Comparison of ENCODE assay signal across 9 cellular contexts in genomic region chr19:51364200-51365106, GRCh38. TPM values are rescaled to one million over a fixed set of nuclear protein-coding genes. Genes with fewer than 3 reads are reported as not detected.
DNase-seq lines count a peak whose midpoint lies in the region; ATAC-seq lines count a peak whose summit lies in the region.
"Had no signal": no experiment of that assay in that cellular context is flagged by ENCODE, and none has a peak within 500 bp of the region (broad histone marks: within the 10 kb centered on the region; RNA-seq: fewer than 3 reads in every experiment).

No MANE protein-coding gene starts in this region.

- no peak for ATAC-seq in activated T-cell treated with anti-CD3 and anti-CD28 coated beads, Interleukin-2, amount 50 U/mL, for 72 hours (replicated peaks in 1 of 2)
- ATAC-seq in activated naive CD8-positive, alpha-beta T cell treated with anti-CD3 and anti-CD28 coated beads, Interleukin-2, amount 50 U/mL, for 24 hours = no peak
- no peak for ATAC-seq in GM18873 (IDR thresholded peaks at IDR 0.05; ENCODE audit: low FRiP score, unreplicated experiment)
- no peak for ATAC-seq in GM21390 (IDR thresholded peaks at IDR 0.05; ENCODE audit: unreplicated experiment)

- DNase-seq in activated T-cell treated with anti-CD3 and anti-CD28 coated beads, Interleukin-2, amount 50 U/mL, for 72 hours = no peak
- DNase-seq in activated T-cell treated with anti-CD3 and anti-CD28 coated beads, Interleukin-2, amount 50 U/mL, for 48 hours = no peak
- DNase-seq in activated naive CD8-positive, alpha-beta T cell treated with anti-CD3 and anti-CD28 coated beads, Interleukin-2, amount 50 U/mL, for 24 hours = no peak
- DNase-seq in islet precursor cell (peak; percentile 71), superior temporal gyrus (ENCODE audit: extremely low spot score) (peak; percentile 22), ureter (ENCODE audit: low spot score) (no peak)
- DNase-seq: NCI-H524 had no signal

- peaks cover 2 to 7% of the 10 kb centered on the region in 2 donors for H3K36me3 Mint-ChIP-seq in activated T-cell treated with anti-CD3 and anti-CD28 coated beads, Interleukin-2, amount 50 U/mL, for 72 hours (ENCODE audit: insufficient read depth in 2 of 2)
- H3K36me3 Mint-ChIP-seq in activated naive CD8-positive, alpha-beta T cell treated with anti-CD3 and anti-CD28 coated beads, Interleukin-2, amount 50 U/mL, for 24 hours (ENCODE audit: low read depth) = peaks cover 40% of the 10 kb centered on the region

- H3K9me3 Mint-ChIP-seq in activated T-cell treated with anti-CD3 and anti-CD28 coated beads, Interleukin-2, amount 50 U/mL, for 72 hours = no peaks in the 10 kb centered on the region
- H3K9me3 Mint-ChIP-seq in activated naive CD8-positive, alpha-beta T cell treated with anti-CD3 and anti-CD28 coated beads, Interleukin-2, amount 50 U/mL, for 24 hours = no peaks in the 10 kb centered on the region

- no peaks in the 10 kb centered on the region for H3K27me3 Mint-ChIP-seq in activated T-cell treated with anti-CD3 and anti-CD28 coated beads, Interleukin-2, amount 50 U/mL, for 72 hours (ENCODE audit: low read depth)
- H3K27me3 Mint-ChIP-seq in activated naive CD8-positive, alpha-beta T cell treated with anti-CD3 and anti-CD28 coated beads, Interleukin-2, amount 50 U/mL, for 24 hours = no peaks in the 10 kb centered on the region

- peaks cover 70% of the 10 kb centered on the region for H3K4me1 Mint-ChIP-seq in activated T-cell treated with anti-CD3 and anti-CD28 coated beads, Interleukin-2, amount 50 U/mL, for 72 hours (ENCODE audit: low read depth)
- peaks cover 61% of the 10 kb centered on the region for H3K4me1 Mint-ChIP-seq in activated naive CD8-positive, alpha-beta T cell treated with anti-CD3 and anti-CD28 coated beads, Interleukin-2, amount 50 U/mL, for 24 hours

- H3K27ac Mint-ChIP-seq in activated T-cell treated with anti-CD3 and anti-CD28 coated beads, Interleukin-2, amount 50 U/mL, for 72 hours = peak overlapping the region; percentile 76
- H3K27ac Mint-ChIP-seq in activated naive CD8-positive, alpha-beta T cell treated with anti-CD3 and anti-CD28 coated beads, Interleukin-2, amount 50 U/mL, for 24 hours = peak overlapping the region; percentile 98

- peak overlapping the region; percentile 72 to 73 for H3K4me3 Mint-ChIP-seq in activated T-cell treated with anti-CD3 and anti-CD28 coated beads, Interleukin-2, amount 50 U/mL, for 72 hours
- peak overlapping the region; percentile 100 for H3K4me3 Mint-ChIP-seq in activated naive CD8-positive, alpha-beta T cell treated with anti-CD3 and anti-CD28 coated beads, Interleukin-2, amount 50 U/mL, for 24 hours

RNA-seq across cellular contexts. Expression of gene ETFB, which starts 1.7 kb away (rescaled TPM):
- total RNA-seq in activated T-cell treated with anti-CD3 and anti-CD28 coated beads, Interleukin-2, amount 50 U/mL, for 72 hours = 100 to 1,000 TPM; 156 to 160 TPM
- total RNA-seq in ureter = 73.4 TPM

RNA-seq across cellular contexts. Expression of gene CLDND2, which starts 4.3 kb away (rescaled TPM):
- 10 to 100 TPM; 14.0 to 14.9 TPM for total RNA-seq in activated T-cell treated with anti-CD3 and anti-CD28 coated beads, Interleukin-2, amount 50 U/mL, for 72 hours
- 1.7 TPM for total RNA-seq in ureter

RNA-seq across cellular contexts. Expression of gene NKG7, which starts 8.0 kb away (rescaled TPM):
- total RNA-seq in activated T-cell treated with anti-CD3 and anti-CD28 coated beads, Interleukin-2, amount 50 U/mL, for 72 hours = 100 to 1,000 TPM; 190 to 261 TPM
- total RNA-seq in ureter = 1.7 TPM

RNA-seq across cellular contexts. Expression of gene VSIG10L, which starts 22.5 kb away (rescaled TPM):
- 1 to 10 TPM; 6.4 to 7.6 TPM for total RNA-seq in activated T-cell treated with anti-CD3 and anti-CD28 coated beads, Interleukin-2, amount 50 U/mL, for 72 hours
- 2.1 TPM for total RNA-seq in ureter

RNA-seq across cellular contexts. Expression of gene LIM2, which starts 23.3 kb away (rescaled TPM):
- 1 to 10 TPM; 1.0 to 2.0 TPM for total RNA-seq in activated T-cell treated with anti-CD3 and anti-CD28 coated beads, Interleukin-2, amount 50 U/mL, for 72 hours
- total RNA-seq in ureter = not detected

Comparison
In these comparisons a context has a peak if more than half of its experiments do, and no peak if none do; other contexts are left out.
1. DNase-seq: peak in islet precursor cell (single experiment) and superior temporal gyrus (single experiment); none in activated T-cell treated with anti-CD3 and anti-CD28 coated beads, Interleukin-2, amount 50 U/mL, for 72 hours (0 of 2), activated T-cell treated with anti-CD3 and anti-CD28 coated beads, Interleukin-2, amount 50 U/mL, for 48 hours (0 of 2), activated naive CD8-positive, alpha-beta T cell treated with anti-CD3 and anti-CD28 coated beads, Interleukin-2, amount 50 U/mL, for 24 hours (single experiment) and ureter (single experiment).
2. RNA of gene NKG7, which starts 8.0 kb away (total RNA-seq): 190 to 261 TPM in activated T-cell treated with anti-CD3 and anti-CD28 coated beads, Interleukin-2, amount 50 U/mL, for 72 hours; 1.7 TPM in ureter (single experiment); every median in the first group is over 10 times any median in the second.